8 cellular contexts compared by ENCODE assay signal in genomic region chr14:88562532-88562830, GRCh38. TPM values are rescaled to one million over a fixed set of nuclear protein-coding genes. Genes with fewer than 3 reads are reported as not detected.
DNase-seq lines count a peak whose midpoint lies in the region; ATAC-seq, FAIRE-seq and TF ChIP-seq lines count a peak whose summit lies in the region.

No MANE protein-coding gene starts in this region.

- TF ChIP-seq CTCF in GM12875 (IDR thresholded peaks at IDR 0.05; ENCODE audit: borderline replicate concordance, insufficient read depth, low read depth, low read length) (no peak), Panc1 (IDR thresholded peaks at IDR 0.05) (no peak), esophagus squamous epithelium (IDR thresholded peaks at IDR 0.05) (no peak), psoas muscle (IDR thresholded peaks at IDR 0.05) (no peak), D721Med (IDR thresholded peaks at IDR 0.05; ENCODE audit: insufficient read depth, missing control alignments) (no peak)

- H3K9me3 ChIP-seq in Panc1 (ENCODE audit: control insufficient read depth, insufficient read depth, low read depth, low read length) (no peaks in the 10 kb centered on the region), esophagus squamous epithelium (no peaks in the 10 kb centered on the region), psoas muscle (no peaks in the 10 kb centered on the region)

- H3K4me3 ChIP-seq in GM12875 (ENCODE audit: low read depth, low read length) (peak overlapping the region; percentile 100), Panc1 (ENCODE audit: low read depth in 2 of 2, low read length in 2 of 2) (peak overlapping the region; percentile 74 to 77), esophagus squamous epithelium (peak overlapping the region; percentile 69 to 100 (median 84)), psoas muscle (peak overlapping the region; percentile 81)

- no peak for FAIRE-seq in D721Med (lab: Jason Lieb, UNC)

- BruUV-seq in Panc1 (replicated peaks; lab: Mats Ljungman, UMichigan), result no TSS peak

- CTCF ChIA-PET in Panc1 (lab: Charles Lee) (no interaction called here), HEK293T (lab: Yijun Ruan, JAX) (no interaction called here)

- H3K27ac ChIP-seq in Panc1 (ENCODE audit: low read length) (peak overlapping the region; percentile 85), esophagus squamous epithelium (peak overlapping the region; percentile 83 to 96 (median 94)), psoas muscle (peak overlapping the region; percentile 85)

- POLR2A ChIA-PET in Panc1 (lab: Charles Lee) (no interaction called here), HEK293T (lab: Yijun Ruan, JAX) (interaction anchor here (1.0 to 1.6 kb wide), 3 partner anchors 9 to 67 kb away, joined by 3 to 4 read pairs (median 3); no protein-coding TSS in a partner anchor)

- DNase-seq in Panc1 (ENCODE audit: low read depth, low spot score), result no peak
- no peak for DNase-seq in esophagus squamous epithelium (lab: John Stamatoyannopoulos, UW)
- DNase-seq in psoas muscle, result no peak
- no peak for DNase-seq in HEK293T (ENCODE audit: extremely low spot score)
- DNase-seq in D721Med (ENCODE audit: insufficient read length, low spot score), result no peak

- ATAC-seq in Panc1, result peak; percentile 18
- peak in 2 of 4 donors; percentile 1 to 3 for ATAC-seq in psoas muscle
- no peak for ATAC-seq in HG03354 (IDR thresholded peaks at IDR 0.05; ENCODE audit: poor library complexity, severe bottlenecking, unreplicated experiment)
- no peak for ATAC-seq in HG02610 (IDR thresholded peaks at IDR 0.05; ENCODE audit: unreplicated experiment)

- H3K4me1 ChIP-seq in Panc1 (ENCODE audit: control insufficient read depth, insufficient read depth, low read length) (peaks cover 7% of the 10 kb centered on the region), esophagus squamous epithelium (peaks cover 0 to 31% (median 16%) of the 10 kb centered on the region in 3 donors), psoas muscle (peaks cover 9% of the 10 kb centered on the region)

- intact Hi-C loops in Panc1 (cut with micrococcal nuclease; ENCODE audit: unreplicated experiment) (no loop called here), esophagus squamous epithelium (cut with DNase I) (no loop called here), psoas muscle (cut with DNase I) (loop anchor here (5.0 kb wide), 1 partner anchor 70 kb away; no protein-coding TSS in a partner anchor)

- in situ Hi-C loops in Panc1 (cut with HindIII; ENCODE audit: low pct_unique_long_range_greater_than_20kb, low sequenced_read_pairs), result no loop called here

- TF ChIP-seq POLR2A in esophagus squamous epithelium (IDR thresholded peaks at IDR 0.05), result no peak

- peaks cover 3% of the 10 kb centered on the region for H3K36me3 ChIP-seq in Panc1 (ENCODE audit: control insufficient read depth, insufficient read depth, low read length)
- peaks cover 0 to 7% (median 0%) of the 10 kb centered on the region in 3 donors for H3K36me3 ChIP-seq in esophagus squamous epithelium
- H3K36me3 ChIP-seq in psoas muscle (ENCODE audit: insufficient read depth in 1 of 2, low read depth in 1 of 2), result peaks cover 0 to 11% of the 10 kb centered on the region in 2 donors

- 13 to 24% methylated on average over 4 to 5 of the region's 5 CpGs for WGBS in esophagus squamous epithelium, 2 donors
- WGBS in psoas muscle, 3 donors, result 23 to 28% (median 26%) methylated on average over 5 of the region's 5 CpGs

- H3K27me3 ChIP-seq in Panc1 (ENCODE audit: control insufficient read depth, insufficient read depth, low read length) (no peaks in the 10 kb centered on the region), esophagus squamous epithelium (no peaks in the 10 kb centered on the region), psoas muscle (ENCODE audit: insufficient read depth in 3 of 3, low read length in 2 of 3) (no peaks in the 10 kb centered on the region)

TF ChIP-seq in HEK293T, 16 proteins besides CTCF, POLR2A, EP300 and RAD21:
- TF ChIP-seq ARNT (IDR thresholded peaks at IDR 0.05) (no peak), PKNOX1 (IDR thresholded peaks at IDR 0.05) (no peak), CTBP1 (IDR thresholded peaks at IDR 0.05; ENCODE audit: borderline replicate concordance) (no peak), TARDBP (IDR thresholded peaks at IDR 0.05) (no peak), ELF4 (IDR thresholded peaks at IDR 0.05) (no peak), FOXA1 (IDR thresholded peaks at IDR 0.05) (no peak), HDGF (IDR thresholded peaks at IDR 0.05; ENCODE audit: borderline replicate concordance) (no peak), FOXK2 (IDR thresholded peaks at IDR 0.05) (no peak), SP1 (IDR thresholded peaks at IDR 0.05) (no peak), NFRKB (IDR thresholded peaks at IDR 0.05) (no peak), ZNF384 (IDR thresholded peaks at IDR 0.05) (no peak), L3MBTL2 (conservative IDR thresholded peaks at IDR 0.05) (no peak; the same call in 1 of the 2 replicates), SUZ12 (IDR thresholded peaks at IDR 0.05) (no peak), LEF1 (IDR thresholded peaks at IDR 0.05; ENCODE audit: borderline replicate concordance) (no peak), FOXM1 (IDR thresholded peaks at IDR 0.05; ENCODE audit: borderline replicate concordance) (no peak), BHLHE40 (IDR thresholded peaks at IDR 0.05; ENCODE audit: borderline replicate concordance) (no peak)

RNA-seq across cellular contexts. Expression of gene ZC3H14, which starts 0.4 kb away (rescaled TPM):
- total RNA-seq in Panc1 (2021; ENCODE audit: unreplicated experiment), result 57.1 TPM
- 59.5 TPM for polyA plus RNA-seq in Panc1 (2012; ENCODE audit: insufficient read length)
- 10 to 100 TPM; 28.3 to 52.3 (median 36.1) TPM for total RNA-seq in esophagus squamous epithelium
- total RNA-seq in psoas muscle, result 10 to 100 TPM; 34.0 to 38.8 (median 37.9) TPM
- 10 to 100 TPM; 28.5 to 45.0 (median 36.0) TPM for polyA plus RNA-seq in psoas muscle

RNA-seq across cellular contexts. Expression of gene PTPN21, which starts 7.7 kb away (rescaled TPM):
- total RNA-seq in Panc1 (2021; ENCODE audit: unreplicated experiment) (15.0 TPM), esophagus squamous epithelium (10 to 100 TPM in 1 of 4 donors, 1 to 10 TPM in 3; 4.7 to 14.5 (median 6.1) TPM), psoas muscle (10 to 100 TPM; 14.8 to 27.3 (median 18.5) TPM)
- polyA plus RNA-seq in Panc1 (2012; ENCODE audit: insufficient read length), result 11.3 TPM
- 10 to 100 TPM in 1 of 3 donors, 1 to 10 TPM in 2; 4.7 to 10.7 (median 6.6) TPM for polyA plus RNA-seq in psoas muscle

Comparison
In these comparisons a context has a peak if more than half of its experiments do, and no peak if none do; other contexts are left out.
1. intact Hi-C loops: an anchor here in psoas muscle (5.0 kb wide); none called in Panc1 and esophagus squamous epithelium.